16 cellular contexts compared by ENCODE assay signal in genomic region chr4:153476829-153477574, GRCh38. TPM values are rescaled to one million over a fixed set of nuclear protein-coding genes. Genes with fewer than 3 reads are reported as not detected.
A peak's percentile ranks its signal among the peaks of the same experiment; 100 is the strongest.
DNase-seq lines count a peak whose midpoint lies in the region; ATAC-seq, FAIRE-seq and TF ChIP-seq lines count a peak whose summit lies in the region.
"Had no signal": no experiment of that assay in that cellular context is flagged by ENCODE, and none has a peak within 500 bp of the region (broad histone marks: within the 10 kb centered on the region; RNA-seq: fewer than 3 reads in every experiment).

No MANE protein-coding gene starts in this region.

- H2BK12ac ChIP-seq in neuronal stem cell (ENCODE audit: low read length): no peak overlapping the region

- peaks cover 6 to 67% (median 27%) of the 10 kb centered on the region in 3 donors for H3K36me3 Mint-ChIP-seq in CD8-positive, alpha-beta memory T cell
- peaks cover 71% of the 10 kb centered on the region for H3K36me3 Mint-ChIP-seq in activated CD8-positive, alpha-beta T cell treated with anti-CD3 and anti-CD28 coated beads, Interleukin-2, amount 10 ng/mL, durations not matched to agents 7 days and 5 days (ENCODE audit: low read depth)

- no peaks in the 10 kb centered on the region for H3K27me3 Mint-ChIP-seq in CD8-positive, alpha-beta memory T cell
- H3K27me3 Mint-ChIP-seq in activated CD8-positive, alpha-beta T cell treated with anti-CD3 and anti-CD28 coated beads, Interleukin-2, amount 10 ng/mL, durations not matched to agents 7 days and 5 days (ENCODE audit: low read depth): no peaks in the 10 kb centered on the region

- WGBS in neuronal stem cell (ENCODE audit: extremely low coverage in 2 of 2, insufficient read length in 2 of 2, insufficient replicate concordance in 1 of 2), 2 donors: no CpG with 5 or more reads among the region's 8 CpGs

- no peak overlapping the region for H2BK15ac ChIP-seq in neuronal stem cell (ENCODE audit: low read length)

- H3F3A ChIP-seq in MM.1S (ENCODE audit: insufficient read depth, low read length): no peaks in the 10 kb centered on the region

- H3K4me3 Mint-ChIP-seq in CD8-positive, alpha-beta memory T cell: no peak overlapping the region
- no peak overlapping the region for H3K4me3 Mint-ChIP-seq in activated CD8-positive, alpha-beta T cell treated with anti-CD3 and anti-CD28 coated beads, Interleukin-2, amount 10 ng/mL, durations not matched to agents 7 days and 5 days
- H3K4me3 Mint-ChIP-seq: CD14-positive monocyte had no signal

- H3K27ac ChIP-seq in CD8-positive, alpha-beta memory T cell (ENCODE audit: low read depth, low read length): no peak overlapping the region
- peak overlapping the region; percentile 13 for H3K27ac ChIP-seq in neuronal stem cell (replicated peaks; ENCODE audit: low read length)
- H3K27ac ChIP-seq in kidney (ENCODE audit: low read depth in 2 of 2, low read length in 2 of 2): no peak overlapping the region
- H3K27ac ChIP-seq in MM.1S (ENCODE audit: low read length): no peak overlapping the region
- H3K27ac ChIP-seq: epithelial cell of prostate had no signal

- peak; percentile 47 for FAIRE-seq in GM18507 (lab: Jason Lieb, UNC)
- FAIRE-seq in kidney (lab: Jason Lieb, UNC): no peak

- CTCF ChIA-PET in CD8-positive, alpha-beta memory T cell (lab: Charles Lee): interaction anchor here (1.8 to 2.0 kb wide), 2 partner anchors 10 to 44 kb away, joined by 4 to 5 read pairs; no protein-coding TSS in a partner anchor
- CTCF ChIA-PET in activated CD8-positive, alpha-beta T cell treated with anti-CD3 and anti-CD28 coated beads, Interleukin-2, amount 10 ng/mL, durations not matched to agents 7 days and 5 days (lab: Charles Lee): interaction anchor here (1.0 to 2.2 kb wide), 5 partner anchors 8 to 20 kb away, joined by 3 to 9 read pairs (median 4); partner anchors contain the start of gene TMEM131L

- H2AFZ ChIP-seq in neuronal stem cell (ENCODE audit: low read length) (no peak overlapping the region), MM.1S (ENCODE audit: low read length) (no peak overlapping the region)

- peak overlapping the region; percentile 0 to 78 (median 34) for H3K27ac Mint-ChIP-seq in CD8-positive, alpha-beta memory T cell
- H3K27ac Mint-ChIP-seq in activated CD8-positive, alpha-beta T cell treated with anti-CD3 and anti-CD28 coated beads, Interleukin-2, amount 10 ng/mL, durations not matched to agents 7 days and 5 days: peak overlapping the region; percentile 1

- H3K4me2 ChIP-seq in neuronal stem cell (ENCODE audit: insufficient read depth, low read length, poor library complexity, severe bottlenecking): no peak overlapping the region
- no peak overlapping the region for H3K4me2 ChIP-seq in MM.1S (ENCODE audit: low read depth, low read length)

- ATAC-seq in activated CD8-positive, alpha-beta T cell treated with anti-CD3 and anti-CD28 coated beads, Interleukin-2, amount 10 ng/mL, durations not matched to agents 7 days and 5 days: no peak
- ATAC-seq: Panc1 had no signal

- no peaks in the 10 kb centered on the region for H3K79me1 ChIP-seq in neuronal stem cell (ENCODE audit: low read depth, low read length)

- H3K9me2 ChIP-seq in MM.1S (replicated peaks; ENCODE audit: insufficient read depth, low read length): no peaks in the 10 kb centered on the region

- H3K9me3 ChIP-seq in CD8-positive, alpha-beta memory T cell (ENCODE audit: low read length): no peaks in the 10 kb centered on the region
- no peaks in the 10 kb centered on the region for H3K9me3 ChIP-seq in neuronal stem cell (replicated peaks in 1 of 2; ENCODE audit: control insufficient read depth in 2 of 2, insufficient read depth in 1 of 2, low read depth in 1 of 2, low read length in 2 of 2)
- no peaks in the 10 kb centered on the region for H3K9me3 ChIP-seq in kidney (ENCODE audit: control insufficient read depth in 1 of 2, low read length in 2 of 2)
- H3K9me3 ChIP-seq in MM.1S (replicated peaks; ENCODE audit: insufficient read depth, low read length): no peaks in the 10 kb centered on the region
- H3K9me3 ChIP-seq: spleen had no signal

- peaks cover 61 to 80% (median 76%) of the 10 kb centered on the region in 3 donors for H3K4me1 Mint-ChIP-seq in CD8-positive, alpha-beta memory T cell
- peaks cover 71% of the 10 kb centered on the region for H3K4me1 Mint-ChIP-seq in activated CD8-positive, alpha-beta T cell treated with anti-CD3 and anti-CD28 coated beads, Interleukin-2, amount 10 ng/mL, durations not matched to agents 7 days and 5 days (ENCODE audit: low read depth)

- H3K23ac ChIP-seq in neuronal stem cell (ENCODE audit: low read depth, low read length, poor library complexity): no peak overlapping the region

- H3K14ac ChIP-seq in neuronal stem cell (ENCODE audit: low read length): no peak overlapping the region

- H3K9me3 Mint-ChIP-seq in CD8-positive, alpha-beta memory T cell: no peaks in the 10 kb centered on the region
- no peaks in the 10 kb centered on the region for H3K9me3 Mint-ChIP-seq in activated CD8-positive, alpha-beta T cell treated with anti-CD3 and anti-CD28 coated beads, Interleukin-2, amount 10 ng/mL, durations not matched to agents 7 days and 5 days (ENCODE audit: insufficient read depth)

- intact Hi-C loops in kidney (cut with DNase I): no loop called here

- no peak overlapping the region for H3K18ac ChIP-seq in neuronal stem cell (ENCODE audit: low read length)

- H4K20me1 ChIP-seq in MM.1S (ENCODE audit: insufficient read depth, low read length): no peaks in the 10 kb centered on the region

- TF ChIP-seq CTCF in kidney (IDR thresholded peaks at IDR 0.05; ENCODE audit: borderline replicate concordance, extremely low read depth, insufficient read depth) (no peak), MM.1S (IDR thresholded peaks at IDR 0.05; ENCODE audit: low read length) (no peak)

- H3K4me1 ChIP-seq in CD8-positive, alpha-beta memory T cell (ENCODE audit: insufficient read depth, low read length): peaks cover 67% of the 10 kb centered on the region
- H3K4me1 ChIP-seq in neuronal stem cell (ENCODE audit: control insufficient read depth in 2 of 2, insufficient read depth in 1 of 2, low read depth in 1 of 2, low read length in 2 of 2): no peaks in the 10 kb centered on the region
- no peaks in the 10 kb centered on the region for H3K4me1 ChIP-seq in kidney (ENCODE audit: control insufficient read depth in 1 of 2, insufficient read depth in 1 of 2, low read depth in 1 of 2, low read length in 2 of 2)
- H3K4me1 ChIP-seq in MM.1S (ENCODE audit: low read length): no peaks in the 10 kb centered on the region

- H4K91ac ChIP-seq in neuronal stem cell (ENCODE audit: low read depth, low read length, poor library complexity): no peak overlapping the region

- H3K4ac ChIP-seq in neuronal stem cell (ENCODE audit: low read length): no peak overlapping the region

- H2BK120ac ChIP-seq in neuronal stem cell (ENCODE audit: low read depth, low read length): no peak overlapping the region

- H3K79me2 ChIP-seq in MM.1S (ENCODE audit: low read length): no peaks in the 10 kb centered on the region

- no peak overlapping the region for H4K8ac ChIP-seq in neuronal stem cell (ENCODE audit: low read depth, low read length)

- peaks cover 12% of the 10 kb centered on the region for H3K36me3 ChIP-seq in CD8-positive, alpha-beta memory T cell (ENCODE audit: insufficient read depth, low read length)
- peaks cover 3 to 48% of the 10 kb centered on the region in 2 donors for H3K36me3 ChIP-seq in neuronal stem cell (replicated peaks in 1 of 2; ENCODE audit: control insufficient read depth in 2 of 2, insufficient read depth in 2 of 2, low read length in 2 of 2)
- no peaks in the 10 kb centered on the region for H3K36me3 ChIP-seq in kidney (ENCODE audit: control insufficient read depth in 1 of 2, insufficient read depth in 2 of 2, low read length in 2 of 2)
- no peaks in the 10 kb centered on the region for H3K36me3 ChIP-seq in MM.1S (replicated peaks; ENCODE audit: insufficient read depth, low read length)

- no peaks in the 10 kb centered on the region for H3K27me3 ChIP-seq in CD8-positive, alpha-beta memory T cell (ENCODE audit: insufficient read depth, low read length, poor library complexity, severe bottlenecking)
- H3K27me3 ChIP-seq in neuronal stem cell (ENCODE audit: control insufficient read depth in 3 of 3, insufficient read depth in 3 of 3, low read depth in 1 of 3, low read length in 3 of 3) (no peaks in the 10 kb centered on the region), MM.1S (replicated peaks; ENCODE audit: insufficient read depth, low read length) (no peaks in the 10 kb centered on the region)
- H3K27me3 ChIP-seq: spleen had no signal

- H3K4me3 ChIP-seq in CD8-positive, alpha-beta memory T cell (ENCODE audit: low read length): no peak overlapping the region
- H3K4me3 ChIP-seq in neuronal stem cell (ENCODE audit: low read length in 2 of 2) (no peak overlapping the region), kidney (ENCODE audit: low read length in 2 of 2) (no peak overlapping the region), MM.1S (ENCODE audit: low read length) (no peak overlapping the region)
- H3K4me3 ChIP-seq: spleen had no signal

- POLR2A ChIA-PET in CD8-positive, alpha-beta memory T cell (lab: Charles Lee): no interaction called here
- POLR2A ChIA-PET in activated CD8-positive, alpha-beta T cell treated with anti-CD3 and anti-CD28 coated beads, Interleukin-2, amount 10 ng/mL, durations not matched to agents 7 days and 5 days (lab: Charles Lee): interaction anchor here (2.0 kb wide), 1 partner anchor 9 kb away, joined by 4 read pairs; no protein-coding TSS in a partner anchor

- no peak overlapping the region for H2BK5ac ChIP-seq in neuronal stem cell (ENCODE audit: low read length)

- no peak for DNase-seq in CD8-positive, alpha-beta memory T cell
- DNase-seq in GM18507 (ENCODE audit: extremely low spot score, insufficient read length, low read depth) (no peak), neuronal stem cell (ENCODE audit: low spot score) (no peak), HT-29 (ENCODE audit: low spot score) (no peak), kidney (no peak), MM.1S (no peak)
- no peak for DNase-seq in activated CD8-positive, alpha-beta T cell treated with anti-CD3 and anti-CD28 coated beads, Interleukin-2, amount 10 ng/mL, durations not matched to agents 7 days and 5 days
- DNase-seq: NCI-H1694 treated with DMSO at 0.1 percent for 48 hours; NCI-H526 treated with DMSO at 0.1 percent for 48 hours; occipital lobe; spleen; stimulated activated naive CD4-positive, alpha-beta T cell treated with Interleukin-2 at 50 U/mL for 16 hours; T-helper 1 cell had no signal

- no peak overlapping the region for H2AK5ac ChIP-seq in neuronal stem cell (ENCODE audit: low read depth, low read length)

- H3K9ac ChIP-seq in neuronal stem cell (ENCODE audit: low read depth, low read length, poor library complexity) (no peak overlapping the region), kidney (ENCODE audit: low read length in 2 of 2) (no peak overlapping the region), MM.1S (ENCODE audit: low read length) (no peak overlapping the region)

RNA-seq across cellular contexts. Expression of gene TMEM131L, which starts 10.8 kb away (rescaled TPM):
- total RNA-seq in CD8-positive, alpha-beta memory T cell: 10 to 100 TPM; 28.1 to 29.6 TPM
- polyA plus RNA-seq in CD8-positive, alpha-beta memory T cell: 28.6 TPM
- total RNA-seq in activated CD8-positive, alpha-beta T cell treated with anti-CD3 and anti-CD28 coated beads, Interleukin-2, amount 10 ng/mL, durations not matched to agents 7 days and 5 days: 10 to 100 TPM; 54.9 to 58.4 TPM
- polyA plus RNA-seq in neuronal stem cell (2013, experiment 1 of 2): 10.3 TPM
- polyA plus RNA-seq in neuronal stem cell (2013, experiment 2 of 2): 10.2 TPM
- 4.6 and 6.3 TPM in 2 replicates for total RNA-seq in HT-29 (2014; rRNA removed; shearing (Covaris generic))
- total RNA-seq in kidney: 17.0 TPM
- polyA plus RNA-seq in kidney (ENCODE audit: insufficient read depth, low read depth, low replicate concordance): 3.0 TPM
